Comparison of ENCODE assay signal across 13 cellular contexts in genomic region chr15:42270996-42271395, GRCh38. TPM values are rescaled to one million over a fixed set of nuclear protein-coding genes. Genes with fewer than 3 reads are reported as not detected.
A peak's percentile ranks its signal among the peaks of the same experiment; 100 is the strongest.
DNase-seq lines count a peak whose midpoint lies in the region; ATAC-seq, FAIRE-seq and TF ChIP-seq lines count a peak whose summit lies in the region.
"Had no signal": no experiment of that assay in that cellular context is flagged by ENCODE, and none has a peak within 500 bp of the region (broad histone marks: within the 10 kb centered on the region; RNA-seq: fewer than 3 reads in every experiment).

No MANE protein-coding gene starts in this region.

- H3K9me3 ChIP-seq in BLaER1: no peaks in the 10 kb centered on the region

- H3K4me1 Mint-ChIP-seq in chondrocyte (ENCODE audit: low read depth) (peaks cover 53% of the 10 kb centered on the region), nephron progenitor cell (peaks cover 46% of the 10 kb centered on the region)

- H3K27ac ChIP-seq in BLaER1: no peak overlapping the region
- no peak overlapping the region for H3K27ac ChIP-seq in KMS-11

- H3K4me2 ChIP-seq in BLaER1 (peak overlapping the region; percentile 26; the same call in 1 of the 2 replicates), KMS-11 (peak overlapping the region; percentile 15; the same call in 1 of the 2 replicates)

- H3K9ac ChIP-seq in BLaER1 (no peak overlapping the region), KMS-11 (no peak overlapping the region)

- peaks cover 43% of the 10 kb centered on the region for H4K20me1 ChIP-seq in BLaER1
- H4K20me1 ChIP-seq in KMS-11 (ENCODE audit: insufficient read depth): no peaks in the 10 kb centered on the region

- peaks cover 65% of the 10 kb centered on the region for H3K79me2 ChIP-seq in KMS-11 (ENCODE audit: insufficient read depth, low read depth)

- H3K4me3 Mint-ChIP-seq in chondrocyte (ENCODE audit: unreplicated experiment) (peak overlapping the region; percentile 26), nephron progenitor cell (peak overlapping the region; percentile 97)

- H3K36me3 Mint-ChIP-seq in chondrocyte (ENCODE audit: low read depth) (peaks cover 5% of the 10 kb centered on the region), nephron progenitor cell (ENCODE audit: low read depth) (peaks cover 52% of the 10 kb centered on the region)

- DNase-seq in chondrocyte (ENCODE audit: low spot score): no peak
- DNase-seq in nephron progenitor cell: no peak
- no peak for DNase-seq in RCC 7860 (ENCODE audit: low spot score)
- no peak for DNase-seq in H7
- DNase-seq: activated CD8-positive, alpha-beta memory T cell treated with anti-CD3 and anti-CD28 coated beads, Interleukin-2, amount 50 U/mL, for 48 hours; effector CD4-positive, alpha-beta T cell; kidney; NCI-H1092 had no signal

- no peak for FAIRE-seq in RCC 7860 (lab: Jason Lieb, UNC)
- FAIRE-seq: kidney, urothelium cell line had no signal

- H3K4me3 ChIP-seq in BLaER1 (no peak overlapping the region), KMS-11 (IDR thresholded peaks at IDR 0.05; ENCODE audit: insufficient read depth, low read depth, low read length) (no peak overlapping the region), H7 (ENCODE audit: insufficient read depth, low read depth, low read length) (no peak overlapping the region)

- H3K27me3 ChIP-seq in BLaER1 (no peaks in the 10 kb centered on the region), KMS-11 (ENCODE audit: insufficient read depth, low read depth) (no peaks in the 10 kb centered on the region), H7 (ENCODE audit: control insufficient read depth, insufficient read depth, low read length) (no peaks in the 10 kb centered on the region)

- ATAC-seq in HG03457 (IDR thresholded peaks at IDR 0.05; ENCODE audit: unreplicated experiment) (no peak), HG02970 (IDR thresholded peaks at IDR 0.05; ENCODE audit: low FRiP score, unreplicated experiment) (no peak)

- H3K9me3 Mint-ChIP-seq in chondrocyte (ENCODE audit: low read depth) (no peaks in the 10 kb centered on the region), nephron progenitor cell (no peaks in the 10 kb centered on the region)

- H2AFZ ChIP-seq in KMS-11 (ENCODE audit: low read depth): no peak overlapping the region

- H3K27me3 Mint-ChIP-seq in chondrocyte (ENCODE audit: low read depth): no peaks in the 10 kb centered on the region
- no peaks in the 10 kb centered on the region for H3K27me3 Mint-ChIP-seq in nephron progenitor cell (ENCODE audit: low read depth, poor library complexity)

- TF ChIP-seq CTCF in KMS-11 (conservative IDR thresholded peaks at IDR 0.05; ENCODE audit: low read depth, low read length) (no peak), chondrocyte (IDR thresholded peaks at IDR 0.05) (no peak), nephron progenitor cell (IDR thresholded peaks at IDR 0.05) (no peak)

- H3K27ac Mint-ChIP-seq in chondrocyte (ENCODE audit: unreplicated experiment) (peak overlapping the region; percentile 49), nephron progenitor cell (no peak overlapping the region)

- H3K4me1 ChIP-seq in BLaER1 (peaks cover 40% of the 10 kb centered on the region), KMS-11 (ENCODE audit: low read depth, poor library complexity, severe bottlenecking) (peaks cover 25% of the 10 kb centered on the region)

- H3K36me3 ChIP-seq in BLaER1 (peaks cover 39% of the 10 kb centered on the region), KMS-11 (ENCODE audit: insufficient read depth) (0 out of 2 replicates have a peak, but pooled peaks cover 4% of the 10 kb centered on the region), H7 (replicated peaks; ENCODE audit: control insufficient read depth, insufficient read depth, low read length) (peaks cover 4% of the 10 kb centered on the region)

RNA-seq across cellular contexts. Expression of gene GANC, which starts 2.0 kb away (rescaled TPM):
- total RNA-seq in chondrocyte: 19.3 to 30.2 TPM (median 20.7 TPM) in 3 replicates
- total RNA-seq in H7 (2014; rRNA removed; shearing (Covaris generic)): 10.8 and 11.2 TPM in 2 replicates

RNA-seq across cellular contexts. Expression of gene TMEM87A, which starts 2.2 kb away (rescaled TPM):
- 47.8 to 49.5 TPM (median 48.4 TPM) in 3 replicates for total RNA-seq in chondrocyte
- 25.2 and 29.8 TPM in 2 replicates for total RNA-seq in H7 (2014; rRNA removed; shearing (Covaris generic))
